In the genomic region with DNA sequence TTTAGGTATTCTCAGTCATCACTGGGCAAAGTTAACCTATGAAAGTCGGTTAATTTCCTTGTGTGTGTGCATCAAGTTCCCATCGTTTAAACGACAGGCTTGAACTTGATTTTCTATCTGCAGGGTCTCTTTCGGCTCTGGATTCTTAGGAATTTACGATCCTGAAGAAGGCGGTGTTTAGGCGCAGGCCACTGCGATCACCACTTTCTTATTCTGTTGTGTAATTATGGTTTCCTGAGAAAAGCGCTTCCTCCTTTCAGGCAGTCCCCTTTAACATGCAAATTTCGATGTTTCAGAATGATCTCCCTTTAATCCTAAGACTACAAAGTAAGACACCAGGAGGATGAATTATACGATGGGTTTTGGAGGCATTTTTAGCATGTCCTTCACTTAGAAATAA, we compare ENCODE assay signal across 17 cellular contexts. TPM values are rescaled to one million over a fixed set of nuclear protein-coding genes. Genes with fewer than 3 reads are reported as not detected.
DNase-seq lines count a peak whose midpoint lies in the region; ATAC-seq, FAIRE-seq and TF ChIP-seq lines count a peak whose summit lies in the region.
"Had no signal": no experiment of that assay in that cellular context is flagged by ENCODE, and none has a peak within 500 bp of the region (broad histone marks: within the 10 kb centered on the region; RNA-seq: fewer than 3 reads in every experiment).

No MANE protein-coding gene starts in this region.

- peak overlapping the region; percentile 59 for H3K4me2 ChIP-seq in GM12878 (ENCODE audit: control insufficient read depth, insufficient read depth)

- POLR2A ChIA-PET in GM12878 (lab: Charles Lee): no interaction called here

- intact Hi-C loops in GM12878 (cut with micrococcal nuclease; ENCODE audit: unreplicated experiment): no loop called here
- intact Hi-C loops in upper lobe of right lung (cut with DNase I): no loop called here
- intact Hi-C loops in mucosa of descending colon (cut with DNase I, micrococcal nuclease): no loop called here

- no peak for TF ChIP-seq RAD21 in GM12878 (IDR thresholded peaks at IDR 0.05; ENCODE audit: insufficient read depth, low read depth, low read length)

- 2% methylated on average over 11 of the region's 11 CpGs for WGBS in GM12878 (ENCODE audit: insufficient coverage, insufficient replicate concordance, low lambda C conversion rate, missing lambda C conversion rate)

- FAIRE-seq in GM12878 (lab: Jason Lieb, UNC): peak; percentile 7
- FAIRE-seq: small intestine had no signal

- no peaks in the 10 kb centered on the region for H3K79me2 ChIP-seq in GM12878 (ENCODE audit: control insufficient read depth, insufficient read depth, low read length)

- SMC1A ChIA-PET in GM12878 (lab: Charles Lee; ENCODE audit: uncharacterized antibody, unreplicated experiment): no interaction called here

- peak overlapping the region; percentile 72 for H2AFZ ChIP-seq in GM12878 (ENCODE audit: control insufficient read depth, low read depth, low read length)

- H3K36me3 ChIP-seq in GM12878 (ENCODE audit: control insufficient read depth in 2 of 2, insufficient read depth in 2 of 2, low read length in 1 of 2) (no peaks in the 10 kb centered on the region), upper lobe of right lung (no peaks in the 10 kb centered on the region), mucosa of descending colon (ENCODE audit: low read depth) (no peaks in the 10 kb centered on the region)
- H3K36me3 ChIP-seq: suprapubic skin had no signal

- no peaks in the 10 kb centered on the region for H3K27me3 ChIP-seq in GM12878 (replicated peaks in 1 of 2; ENCODE audit: control insufficient read depth in 2 of 2, insufficient read depth in 2 of 2, low read length in 1 of 2)
- H3K27me3 ChIP-seq in upper lobe of right lung: no peaks in the 10 kb centered on the region

- in situ Hi-C loops in KBM-7 (cut with MboI; ENCODE audit: low pct_unique_long_range_greater_than_20kb, low sequenced_read_pairs): no loop called here
- in situ Hi-C loops in GM12878 (cut with MboI): no loop called here

- TF ChIP-seq POLR2A in GM12878 (IDR thresholded peaks at IDR 0.05; ENCODE audit: low read depth, low read length): no peak

- no peak for TF ChIP-seq EP300 in GM12878 (IDR thresholded peaks at IDR 0.05; ENCODE audit: borderline replicate concordance in 1 of 2, control insufficient read depth in 1 of 2, low read depth in 2 of 2, low read length in 2 of 2)

- peak; percentile 4 for DNase-seq in activated CD8-positive, alpha-beta memory T cell treated with anti-CD3 and anti-CD28 coated beads for 24 hours
- DNase-seq in activated CD8-positive, alpha-beta memory T cell treated with anti-CD3 and anti-CD28 coated beads, Interleukin-2, amount 50 U/mL, for 48 hours: no peak
- DNase-seq in KBM-7 (peak; percentile 65), GM12878 (ENCODE audit: low read depth, low spot score) (no peak), upper lobe of right lung (no peak), superior temporal gyrus (ENCODE audit: extremely low spot score) (no peak), mucosa of descending colon (no peak)
- DNase-seq: left ventricle myocardium superior, MM.1S, NCI-H2171 treated with DMSO at 0.1 percent for 48 hours, PC-3, small intestine, T-cell had no signal

- H3K4me3 ChIP-seq in GM12878 (0 out of 2 replicates have a peak overlapping the region, but pooled peaks have one; percentile 5), upper lobe of right lung (no peak overlapping the region), mucosa of descending colon (no peak overlapping the region)
- H3K4me3 ChIP-seq: suprapubic skin had no signal

- H4K20me1 ChIP-seq in GM12878 (ENCODE audit: control insufficient read depth, insufficient read depth): no peaks in the 10 kb centered on the region

- peak; percentile 47; the same call in 2 of the 3 replicates for ATAC-seq in GM12878
- peak; percentile 53 for ATAC-seq in upper lobe of right lung
- no peak for ATAC-seq in mucosa of descending colon
- no peak for ATAC-seq in HG03520 (IDR thresholded peaks at IDR 0.05; ENCODE audit: unreplicated experiment)
- ATAC-seq: activated CD4-positive, CD25-positive, alpha-beta regulatory T cell treated with anti-CD3 and anti-CD28 coated beads, Interleukin-2, amount 50 U/mL, for 24 hours; left ventricle myocardium superior; PC-3; T-cell had no signal

- no peak for TF ChIP-seq CTCF in GM12878 (IDR thresholded peaks at IDR 0.05 in 2 of 3, conservative IDR thresholded peaks at IDR 0.05 in 1 of 3; ENCODE audit: control insufficient read depth in 2 of 3, extremely low read depth in 1 of 3, insufficient read depth in 1 of 3, low read depth in 3 of 3, low read length in 3 of 3)
- TF ChIP-seq CTCF in upper lobe of right lung (IDR thresholded peaks at IDR 0.05): no peak
- TF ChIP-seq CTCF in mucosa of descending colon (IDR thresholded peaks at IDR 0.05): no peak

- RAD21 ChIA-PET in GM12878 (lab: Charles Lee; ENCODE audit: unreplicated experiment): no interaction called here

- no peak overlapping the region for H3K9ac ChIP-seq in GM12878 (ENCODE audit: control insufficient read depth, insufficient read depth, low read length)

- CTCF ChIA-PET in GM12878 (lab: Yijun Ruan, JAX): no interaction called here

- H3K27ac ChIP-seq in GM12878 (ENCODE audit: control insufficient read depth, insufficient read depth) (no peak overlapping the region), upper lobe of right lung (no peak overlapping the region)
- H3K27ac ChIP-seq: suprapubic skin had no signal

- BruUV-seq in GM12878 (replicated peaks; lab: Mats Ljungman, UMichigan): no TSS peak

- H3K4me1 ChIP-seq in GM12878 (ENCODE audit: control insufficient read depth, insufficient read depth, low read length) (peaks cover 12% of the 10 kb centered on the region), upper lobe of right lung (no peaks in the 10 kb centered on the region), mucosa of descending colon (ENCODE audit: low read depth) (no peaks in the 10 kb centered on the region)

- H3K9me3 ChIP-seq in GM12878 (replicated peaks; ENCODE audit: control insufficient read depth, insufficient read depth, low read length): no peaks in the 10 kb centered on the region
- H3K9me3 ChIP-seq in upper lobe of right lung: no peaks in the 10 kb centered on the region
- H3K9me3 ChIP-seq in mucosa of descending colon: no peaks in the 10 kb centered on the region
- H3K9me3 ChIP-seq: suprapubic skin had no signal

TF ChIP-seq in GM12878, 131 proteins besides CTCF, POLR2A, EP300 and RAD21:
- TF ChIP-seq RFX5 (IDR thresholded peaks at IDR 0.05; ENCODE audit: low read depth, low read length) (no peak), SPI1 (IDR thresholded peaks at IDR 0.05; ENCODE audit: borderline replicate concordance, insufficient read depth, low read depth, low read length) (peak; percentile 42; the same call in 1 of the 2 replicates), POU2F2 (IDR thresholded peaks at IDR 0.05; ENCODE audit: borderline replicate concordance, low read depth, low read length) (0 out of 3 replicates have a peak, but pooled peaks have one; percentile 23), NFIC (IDR thresholded peaks at IDR 0.05; ENCODE audit: low read depth, low read length) (no peak)
TF ChIP-seq in GM12878: peak in this region for 2.

RNA-seq across cellular contexts. Expression of a gene that starts 27.9 kb away (rescaled TPM):
- 143 and 147 TPM in 2 replicates for total RNA-seq in GM12878 (2013; cell fraction: nucleolus; rRNA removed)
- total RNA-seq in GM12878 (2014; rRNA removed) (41.1 and 43.2 TPM in 2 replicates), GM12878 (2014; rRNA removed; fragmentation: Illumina TruSeq; extraction: Trizol) (33.5 and 34.6 TPM in 2 replicates), GM12878 (2021) (52.5 and 55.8 TPM in 2 replicates), upper lobe of right lung (78.9 TPM), mucosa of descending colon (10 to 100 TPM; 37.9 to 48.5 (median 47.4) TPM)
- polyA plus RNA-seq in GM12878 (2011; ENCODE audit: low read depth): 19.6 TPM
- polyA plus RNA-seq in GM12878 (2011; rRNA removed) (67.8 and 75.9 TPM in 2 replicates), GM12878 (2014; fragmentation: Illumina TruSeq; extraction: Trizol) (38.6 and 41.9 TPM in 2 replicates), GM12878 (2014; fragmentation: Nextera tagmentation; extraction: Ambion mirVana) (10 to 100 TPM; 12.2 to 13.3 TPM), GM12878 (2014; rRNA removed) (34.0 and 35.0 TPM in 2 replicates), GM12878 (2016; fragmentation: Nextera tagmentation; extraction: Ambion mirVana) (10 to 100 TPM; 42.2 to 42.4 TPM)
- polyA plus RNA-seq in GM12878 (2011; cell fraction: cytosol; rRNA removed): 43.5 and 56.5 TPM in 2 replicates
- 42.3 and 48.6 TPM in 2 replicates for polyA plus RNA-seq in GM12878 (2011; cell fraction: nucleus; rRNA removed)
- 22.9 and 32.1 TPM in 2 replicates for polyA plus RNA-seq in GM12878 (2012)
- polyA minus RNA-seq in GM12878 (2011; rRNA and poly(A)+ RNA removed): 65.0 and 79.1 TPM in 2 replicates
- polyA minus RNA-seq in GM12878 (2011; cell fraction: cytosol; rRNA and poly(A)+ RNA removed): 29.4 and 33.1 TPM in 2 replicates
- 36.0 and 54.1 TPM in 2 replicates for polyA minus RNA-seq in GM12878 (2011; cell fraction: nucleus; rRNA and poly(A)+ RNA removed)
- total RNA-seq: A172 had no signal

Comparison
In these comparisons a context has a peak if more than half of its experiments do, and no peak if none do; other contexts are left out.
1. DNase-seq: peak in activated CD8-positive, alpha-beta memory T cell treated with anti-CD3 and anti-CD28 coated beads for 24 hours (single experiment) and KBM-7 (single experiment); none in activated CD8-positive, alpha-beta memory T cell treated with anti-CD3 and anti-CD28 coated beads, Interleukin-2, amount 50 U/mL, for 48 hours (single experiment), GM12878 (single experiment), upper lobe of right lung (single experiment), superior temporal gyrus (single experiment) and mucosa of descending colon (0 of 3).
2. ATAC-seq: peak in GM12878 (single experiment) and upper lobe of right lung (single experiment); none in mucosa of descending colon (single experiment) and HG03520 (single experiment).